ENCODE assay signal across 8 cellular contexts in the genomic region with DNA sequence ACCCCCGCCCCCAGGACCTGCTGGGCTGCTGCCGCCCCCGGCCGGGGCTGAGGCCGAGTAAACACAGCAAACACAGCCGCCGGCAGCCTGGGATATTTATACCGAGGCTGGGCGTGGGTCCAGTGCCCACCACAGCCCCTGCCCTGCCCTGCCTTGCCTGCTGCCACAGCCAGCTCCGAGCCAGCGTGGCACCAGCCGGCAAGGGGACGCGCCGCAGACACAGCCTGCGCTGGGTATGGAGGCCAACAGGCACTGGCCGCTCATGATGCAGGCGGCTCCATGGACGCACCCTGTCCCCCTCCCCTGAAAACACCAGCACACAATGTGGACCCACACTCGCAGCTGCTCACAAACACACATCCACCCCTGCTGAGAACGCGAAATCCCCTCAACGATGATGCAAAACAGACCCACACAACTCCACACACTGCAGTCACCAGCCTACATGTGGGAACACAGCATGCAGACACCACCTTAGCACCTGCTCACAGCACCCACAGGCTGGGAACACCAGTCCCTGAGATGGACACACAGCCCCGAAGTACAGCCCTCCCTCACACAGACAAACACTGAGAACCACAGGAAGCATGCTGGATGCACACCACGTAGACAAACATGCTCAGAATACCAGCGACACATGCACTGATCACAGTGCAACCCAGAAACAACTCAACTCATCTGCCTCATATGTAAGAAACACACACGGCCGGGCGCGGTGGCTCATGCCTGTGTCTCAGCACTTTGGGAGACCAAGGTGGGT. TPM values are rescaled to one million over a fixed set of nuclear protein-coding genes. Genes with fewer than 3 reads are reported as not detected.
DNase-seq lines count a peak whose midpoint lies in the region; ATAC-seq and TF ChIP-seq lines count a peak whose summit lies in the region.

No MANE protein-coding gene starts in this region.

- BruUV-seq in OCI-LY7 (replicated peaks; lab: Mats Ljungman, UMichigan) (no TSS peak), PC-9 (replicated peaks; lab: Mats Ljungman, UMichigan) (no TSS peak)

- H2AFZ ChIP-seq in OCI-LY7 (ENCODE audit: low read length): no peak overlapping the region; the same call in 1 of the 2 replicates
- no peak overlapping the region for H2AFZ ChIP-seq in PC-9

- intact Hi-C loops in OCI-LY7 (cut with micrococcal nuclease; ENCODE audit: unreplicated experiment) (loop anchor here (2.0 kb wide), 2 partner anchors 15 to 61 kb away; a partner anchor contains a TSS), mucosa of descending colon (cut with DNase I, micrococcal nuclease) (no loop called here), aorta (cut with DNase I) (loop anchor here in 1 of 2 donors (1.0 to 2.0 kb wide), 2 partner anchors 16 to 27 kb away; a partner anchor contains a TSS), PC-9 (cut with micrococcal nuclease; ENCODE audit: unreplicated experiment) (loop anchor here (2.0 to 10.0 kb wide), 2 partner anchors 27 to 249 kb away; a partner anchor contains a TSS)

- in situ Hi-C loops in GM13976 (cut with MboI; ENCODE audit: low sequenced_read_pairs, unreplicated experiment): no loop called here

- H4K20me1 ChIP-seq in OCI-LY7 (ENCODE audit: insufficient read depth, low read length): no peaks in the 10 kb centered on the region; the same call in 1 of the 2 replicates
- no peaks in the 10 kb centered on the region for H4K20me1 ChIP-seq in PC-9 (ENCODE audit: insufficient read depth)

- peaks cover 55% of the 10 kb centered on the region for H3K36me3 ChIP-seq in OCI-LY7 (ENCODE audit: insufficient read depth, low read length)
- peaks cover 2 to 12% of the 10 kb centered on the region in 2 donors for H3K36me3 ChIP-seq in duodenal mucosa (ENCODE audit: control insufficient read depth in 1 of 2, insufficient read depth in 2 of 2, low read length in 2 of 2)
- no peaks in the 10 kb centered on the region for H3K36me3 ChIP-seq in mucosa of descending colon (ENCODE audit: low read depth)
- no peaks in the 10 kb centered on the region for H3K36me3 ChIP-seq in aorta (ENCODE audit: control insufficient read depth in 1 of 2, insufficient read depth in 2 of 2, low read length in 1 of 2)
- H3K36me3 ChIP-seq in PC-9 (ENCODE audit: low read depth): no peaks in the 10 kb centered on the region

- H3K4me3 ChIP-seq in OCI-LY7 (ENCODE audit: low read depth, low read length, poor library complexity, severe bottlenecking): peak overlapping the region; percentile 61
- peak overlapping the region; percentile 25 to 27 for H3K4me3 ChIP-seq in duodenal mucosa (ENCODE audit: low read depth in 1 of 2, low read length in 2 of 2)
- no peak overlapping the region for H3K4me3 ChIP-seq in mucosa of descending colon
- H3K4me3 ChIP-seq in aorta (ENCODE audit: low read length in 2 of 2): no peak overlapping the region
- H3K4me3 ChIP-seq in PC-9: no peak overlapping the region

- H3K27ac ChIP-seq in OCI-LY7 (ENCODE audit: low read depth, low read length, poor library complexity, severe bottlenecking) (peak overlapping the region; percentile 79), duodenal mucosa (ENCODE audit: low read depth, low read length) (peak overlapping the region; percentile 46), aorta (ENCODE audit: low read depth in 1 of 2, low read length in 2 of 2) (peak overlapping the region; percentile 33 to 40), PC-9 (no peak overlapping the region)

- CTCF ChIA-PET in OCI-LY7 (lab: Charles Lee; ENCODE audit: unreplicated experiment) (no interaction called here), PC-9 (lab: Charles Lee) (no interaction called here)

- ATAC-seq in mucosa of descending colon: peak; percentile 4
- peak; percentile 6 for ATAC-seq in aorta (ENCODE audit: low FRiP score)

- H3F3A ChIP-seq in PC-9 (ENCODE audit: insufficient read depth, low read depth): peaks cover 31% of the 10 kb centered on the region

- H3K9me2 ChIP-seq in OCI-LY7 (ENCODE audit: insufficient read depth, low read length) (no peaks in the 10 kb centered on the region), PC-9 (ENCODE audit: insufficient read depth) (no peaks in the 10 kb centered on the region)

- POLR2A ChIA-PET in OCI-LY7 (lab: Charles Lee): no interaction called here
- POLR2A ChIA-PET in PC-9 (lab: Charles Lee; ENCODE audit: unreplicated experiment): no interaction called here

- peak overlapping the region; percentile 88 for H3K4me2 ChIP-seq in OCI-LY7 (ENCODE audit: low read length)
- no peak overlapping the region for H3K4me2 ChIP-seq in PC-9

- peaks cover 9 to 16% of the 10 kb centered on the region in 2 donors for H3K27me3 ChIP-seq in duodenal mucosa (ENCODE audit: control insufficient read depth in 1 of 2, insufficient read depth in 2 of 2, low read length in 2 of 2)
- H3K27me3 ChIP-seq in aorta (ENCODE audit: control insufficient read depth in 1 of 2, insufficient read depth in 2 of 2, low read length in 1 of 2): no peaks in the 10 kb centered on the region
- no peaks in the 10 kb centered on the region for H3K27me3 ChIP-seq in PC-9 (ENCODE audit: insufficient read depth, low read depth)

- H3K9ac ChIP-seq in duodenal mucosa (ENCODE audit: low read depth in 1 of 2, low read length in 2 of 2): peak overlapping the region in 1 of 2 donors; percentile 40

- H3K9me3 ChIP-seq in OCI-LY7 (ENCODE audit: low read length): no peaks in the 10 kb centered on the region
- H3K9me3 ChIP-seq in duodenal mucosa (ENCODE audit: control insufficient read depth in 1 of 2, low read length in 2 of 2): no peaks in the 10 kb centered on the region
- H3K9me3 ChIP-seq in mucosa of descending colon: no peaks in the 10 kb centered on the region
- H3K9me3 ChIP-seq in aorta (ENCODE audit: control insufficient read depth, low read length): no peaks in the 10 kb centered on the region
- no peaks in the 10 kb centered on the region for H3K9me3 ChIP-seq in PC-9 (ENCODE audit: insufficient read depth, low read depth)

- H3K79me2 ChIP-seq in OCI-LY7 (ENCODE audit: insufficient read depth, low read depth, low read length) (no peaks in the 10 kb centered on the region), PC-9 (ENCODE audit: low read depth) (no peaks in the 10 kb centered on the region)

- peaks cover 53% of the 10 kb centered on the region for H3K4me1 ChIP-seq in OCI-LY7 (ENCODE audit: insufficient read depth, low read length, poor library complexity, severe bottlenecking)
- peaks cover 49 to 71% of the 10 kb centered on the region in 2 donors for H3K4me1 ChIP-seq in duodenal mucosa (ENCODE audit: control insufficient read depth in 1 of 2, insufficient read depth in 2 of 2, low read length in 2 of 2)
- peaks cover 36% of the 10 kb centered on the region for H3K4me1 ChIP-seq in mucosa of descending colon (ENCODE audit: low read depth)
- H3K4me1 ChIP-seq in aorta (ENCODE audit: control insufficient read depth in 1 of 2, insufficient read depth in 2 of 2, low read length in 2 of 2): no peaks in the 10 kb centered on the region
- peaks cover 16% of the 10 kb centered on the region for H3K4me1 ChIP-seq in PC-9 (replicated peaks; ENCODE audit: insufficient read depth)

- peak; percentile 79 for DNase-seq in GM13976 (ENCODE audit: low spot score)
- DNase-seq in OCI-LY7 (ENCODE audit: low spot score): peak; percentile 78
- DNase-seq in mucosa of descending colon: peak in 1 of 3 donors; percentile 68
- no peak for DNase-seq in aorta
- no peak for DNase-seq in RKO (ENCODE audit: low spot score)
- DNase-seq in activated effector memory CD4-positive, alpha-beta T cell treated with anti-CD3 and anti-CD28 coated beads, Interleukin-2, amount 50 U/mL, for 16 hours: no peak
- DNase-seq in PC-9: no peak

- TF ChIP-seq CTCF in GM13976 (IDR thresholded peaks at IDR 0.05; ENCODE audit: borderline replicate concordance, control extremely low read depth, extremely low read depth, insufficient read depth, missing control alignments) (no peak), OCI-LY7 (conservative IDR thresholded peaks at IDR 0.05; ENCODE audit: low read length) (no peak), mucosa of descending colon (IDR thresholded peaks at IDR 0.05) (no peak), PC-9 (conservative IDR thresholded peaks at IDR 0.05) (no peak)

- 11 to 12% methylated on average over 30 of the region's 30 CpGs for WGBS in aorta, 2 donors

RNA-seq across cellular contexts. Expression of a gene that starts 16.2 kb away (rescaled TPM):
- total RNA-seq in OCI-LY7 (2014; rRNA removed; shearing (Covaris generic)): 14.4 and 15.0 TPM in 2 replicates
- total RNA-seq in OCI-LY7 (2022): 35.0 and 36.6 TPM in 2 replicates
- total RNA-seq in mucosa of descending colon: 10 to 100 TPM; 26.2 to 29.6 (median 27.0) TPM
- 10 to 100 TPM; 18.7 to 24.3 TPM for total RNA-seq in aorta
- polyA plus RNA-seq in aorta: 10 to 100 TPM in 1 of 2 donors, 1 to 10 TPM in 1; 7.0 to 10.8 TPM
- 24.1 and 26.4 TPM in 2 replicates for total RNA-seq in PC-9 (2021)

RNA-seq across cellular contexts. Expression of a gene that starts 27.6 kb away (rescaled TPM):
- total RNA-seq in OCI-LY7 (2014; rRNA removed; shearing (Covaris generic)): 10.9 and 15.5 TPM in 2 replicates
- total RNA-seq in OCI-LY7 (2022) (69.9 and 88.8 TPM in 2 replicates), mucosa of descending colon (10 to 100 TPM in 2 of 3 donors, 1 to 10 TPM in 1; 8.2 to 39.6 (median 21.8) TPM), aorta (10 to 100 TPM; 81.6 to 97.5 TPM), PC-9 (2021) (67.9 and 74.9 TPM in 2 replicates)
- 10 to 100 TPM; 25.4 to 56.6 TPM for polyA plus RNA-seq in aorta

RNA-seq across cellular contexts. Expression of a gene that starts 37.8 kb away (rescaled TPM):
- total RNA-seq in OCI-LY7 (2014; rRNA removed; shearing (Covaris generic)): 1.7 and 3.9 TPM in 2 replicates
- total RNA-seq in OCI-LY7 (2022): 3.4 and 5.2 TPM in 2 replicates
- total RNA-seq in mucosa of descending colon: 10 to 100 TPM in 1 of 3 donors, 1 to 10 TPM in 2; 7.0 to 11.3 (median 9.1) TPM
- 1 to 10 TPM; 4.1 to 5.6 TPM for total RNA-seq in aorta
- polyA plus RNA-seq in aorta: 10 to 100 TPM in 1 of 2 donors, 1 to 10 TPM in 1; 1.6 to 13.5 TPM
- 8.0 and 10.8 TPM in 2 replicates for total RNA-seq in PC-9 (2021)

RNA-seq across cellular contexts. Expression of a gene that starts 50.2 kb away (rescaled TPM):
- total RNA-seq in OCI-LY7 (2014; rRNA removed; shearing (Covaris generic)): 5.6 and 10.7 TPM in 2 replicates
- 12.7 and 13.5 TPM in 2 replicates for total RNA-seq in OCI-LY7 (2022)
- 10 to 100 TPM in 1 of 3 donors, 1 to 10 TPM in 2; 3.8 to 15.2 (median 5.6) TPM for total RNA-seq in mucosa of descending colon
- 10 to 100 TPM in 1 of 2 donors, 1 to 10 TPM in 1; 9.5 to 28.2 TPM for total RNA-seq in aorta
- polyA plus RNA-seq in aorta: 10 to 100 TPM in 1 of 2 donors, 1 to 10 TPM in 1; 8.9 to 55.8 TPM
- 21.9 and 31.0 TPM in 2 replicates for total RNA-seq in PC-9 (2021)

Comparison
In these comparisons a context has a peak if more than half of its experiments do, and no peak if none do; other contexts are left out.
1. DNase-seq: peak in GM13976 (single experiment) and OCI-LY7 (single experiment); none in aorta (0 of 2), RKO (single experiment), activated effector memory CD4-positive, alpha-beta T cell treated with anti-CD3 and anti-CD28 coated beads, Interleukin-2, amount 50 U/mL, for 16 hours (single experiment) and PC-9 (0 of 2).
2. H3K4me3 ChIP-seq: peak in OCI-LY7 (single experiment) and duodenal mucosa (2 of 2); none in mucosa of descending colon (single experiment), aorta (0 of 2) and PC-9 (single experiment).
3. intact Hi-C loops: an anchor here in OCI-LY7 (2.0 kb wide) and PC-9 (2.0 to 10.0 kb wide); none called in mucosa of descending colon.